In the genomic region with DNA sequence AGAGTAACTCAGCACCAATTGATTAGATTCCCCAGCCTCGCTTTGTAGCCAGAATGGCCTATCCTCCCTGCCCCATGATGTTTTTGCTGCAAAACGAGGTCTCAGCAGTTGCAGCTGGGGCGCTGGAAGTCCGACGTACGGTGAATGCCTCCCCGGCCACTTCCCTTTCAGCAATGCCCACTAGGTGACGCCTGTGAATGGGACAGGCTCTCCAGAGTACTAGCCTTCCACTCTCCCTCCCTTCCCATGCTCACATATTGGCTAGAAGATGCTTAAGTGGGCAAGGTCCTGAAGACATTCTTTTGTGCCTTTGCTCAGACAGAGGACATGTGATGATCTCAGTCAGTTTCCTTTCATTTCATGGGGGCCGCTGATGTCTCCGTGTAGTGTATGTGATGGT, we compare ENCODE assay signal across 8 cellular contexts. TPM values are rescaled to one million over a fixed set of nuclear protein-coding genes. Genes with fewer than 3 reads are reported as not detected.
DNase-seq lines count a peak whose midpoint lies in the region; ATAC-seq and TF ChIP-seq lines count a peak whose summit lies in the region.

No MANE protein-coding gene starts in this region.

- intact Hi-C loops in posterior cingulate gyrus (cut with DNase I), result no loop called here
- intact Hi-C loops in activated CD4-positive, alpha-beta T cell treated with anti-CD3 and anti-CD28 coated beads, Interleukin-2, amount 10 ng/mL, durations not matched to agents 24 days and 14 days (cut with micrococcal nuclease), result no loop called here

- no peaks in the 10 kb centered on the region for H3K36me3 Mint-ChIP-seq in activated CD4-positive, alpha-beta T cell treated with anti-CD3 and anti-CD28 coated beads, Interleukin-2, amount 10 ng/mL, durations not matched to agents 24 days and 14 days (ENCODE audit: low read depth)
- H3K36me3 Mint-ChIP-seq in stimulated activated memory B cell treated with anti-CD40 and anti-IgM and Interleukin-4, amounts not matched to agents 10 μg/mL and 1 μg/mL and 100 μg/mL, for 72 hours, result no peaks in the 10 kb centered on the region

- H3K4me3 Mint-ChIP-seq in activated CD4-positive, alpha-beta T cell treated with anti-CD3 and anti-CD28 coated beads, Interleukin-2, amount 10 ng/mL, durations not matched to agents 24 days and 14 days, result no peak overlapping the region
- H3K4me3 Mint-ChIP-seq in stimulated activated memory B cell treated with anti-CD40 and anti-IgM and Interleukin-4, amounts not matched to agents 10 μg/mL and 1 μg/mL and 100 μg/mL, for 72 hours, result no peak overlapping the region

- H3K9me3 Mint-ChIP-seq in activated CD4-positive, alpha-beta T cell treated with anti-CD3 and anti-CD28 coated beads, Interleukin-2, amount 10 ng/mL, durations not matched to agents 24 days and 14 days, result no peaks in the 10 kb centered on the region
- H3K9me3 Mint-ChIP-seq in stimulated activated memory B cell treated with anti-CD40 and anti-IgM and Interleukin-4, amounts not matched to agents 10 μg/mL and 1 μg/mL and 100 μg/mL, for 72 hours, result peaks cover 7% of the 10 kb centered on the region

- ATAC-seq in HG03439 (IDR thresholded peaks at IDR 0.05; ENCODE audit: unreplicated experiment), result no peak
- ATAC-seq in stimulated activated memory B cell treated with anti-CD40 and anti-IgM and Interleukin-4, amounts not matched to agents 10 μg/mL and 1 μg/mL and 100 μg/mL, for 72 hours, result no peak

- peak; percentile 42 for TF ChIP-seq CTCF in GM12873 (IDR thresholded peaks at IDR 0.05; ENCODE audit: insufficient read depth, low read depth, low read length, missing control alignments)

- H3K27me3 Mint-ChIP-seq in activated CD4-positive, alpha-beta T cell treated with anti-CD3 and anti-CD28 coated beads, Interleukin-2, amount 10 ng/mL, durations not matched to agents 24 days and 14 days, result peaks cover 15% of the 10 kb centered on the region
- H3K27me3 Mint-ChIP-seq in stimulated activated memory B cell treated with anti-CD40 and anti-IgM and Interleukin-4, amounts not matched to agents 10 μg/mL and 1 μg/mL and 100 μg/mL, for 72 hours, result peaks cover 36% of the 10 kb centered on the region

- DNase-seq in NCI-H526 (lab: John Stamatoyannopoulos, UW) (peak; percentile 18 to 79), fibroblast of the conjunctiva (ENCODE audit: low read depth) (peak; percentile 29), posterior cingulate gyrus (peak in 8 of 10 donors; percentile 23 to 92 (median 60)), NCI-H1694 (lab: John Stamatoyannopoulos, UW) (no peak)
- no peak for DNase-seq in activated CD4-positive, alpha-beta T cell treated with anti-CD3 and anti-CD28 coated beads, Interleukin-2, amount 10 ng/mL, durations not matched to agents 24 days and 14 days

- H3K4me1 Mint-ChIP-seq in activated CD4-positive, alpha-beta T cell treated with anti-CD3 and anti-CD28 coated beads, Interleukin-2, amount 10 ng/mL, durations not matched to agents 24 days and 14 days, result no peaks in the 10 kb centered on the region
- H3K4me1 Mint-ChIP-seq in stimulated activated memory B cell treated with anti-CD40 and anti-IgM and Interleukin-4, amounts not matched to agents 10 μg/mL and 1 μg/mL and 100 μg/mL, for 72 hours, result peaks cover 5% of the 10 kb centered on the region

- no peak overlapping the region for H3K27ac Mint-ChIP-seq in activated CD4-positive, alpha-beta T cell treated with anti-CD3 and anti-CD28 coated beads, Interleukin-2, amount 10 ng/mL, durations not matched to agents 24 days and 14 days
- no peak overlapping the region for H3K27ac Mint-ChIP-seq in stimulated activated memory B cell treated with anti-CD40 and anti-IgM and Interleukin-4, amounts not matched to agents 10 μg/mL and 1 μg/mL and 100 μg/mL, for 72 hours

RNA-seq across cellular contexts. Expression of gene DMRT2, which starts 50.8 kb away (rescaled TPM):
- total RNA-seq in activated CD4-positive, alpha-beta T cell treated with anti-CD3 and anti-CD28 coated beads, Interleukin-2, amount 10 ng/mL, durations not matched to agents 24 days and 14 days, result 0.21 and 0.26 TPM in 2 replicates

Comparison
In these comparisons a context has a peak if more than half of its experiments do, and no peak if none do; other contexts are left out.
1. DNase-seq: peak in NCI-H526 (2 of 2), fibroblast of the conjunctiva (single experiment) and posterior cingulate gyrus (8 of 10); none in NCI-H1694 (single experiment) and activated CD4-positive, alpha-beta T cell treated with anti-CD3 and anti-CD28 coated beads, Interleukin-2, amount 10 ng/mL, durations not matched to agents 24 days and 14 days (single experiment).